In the genomic region with DNA sequence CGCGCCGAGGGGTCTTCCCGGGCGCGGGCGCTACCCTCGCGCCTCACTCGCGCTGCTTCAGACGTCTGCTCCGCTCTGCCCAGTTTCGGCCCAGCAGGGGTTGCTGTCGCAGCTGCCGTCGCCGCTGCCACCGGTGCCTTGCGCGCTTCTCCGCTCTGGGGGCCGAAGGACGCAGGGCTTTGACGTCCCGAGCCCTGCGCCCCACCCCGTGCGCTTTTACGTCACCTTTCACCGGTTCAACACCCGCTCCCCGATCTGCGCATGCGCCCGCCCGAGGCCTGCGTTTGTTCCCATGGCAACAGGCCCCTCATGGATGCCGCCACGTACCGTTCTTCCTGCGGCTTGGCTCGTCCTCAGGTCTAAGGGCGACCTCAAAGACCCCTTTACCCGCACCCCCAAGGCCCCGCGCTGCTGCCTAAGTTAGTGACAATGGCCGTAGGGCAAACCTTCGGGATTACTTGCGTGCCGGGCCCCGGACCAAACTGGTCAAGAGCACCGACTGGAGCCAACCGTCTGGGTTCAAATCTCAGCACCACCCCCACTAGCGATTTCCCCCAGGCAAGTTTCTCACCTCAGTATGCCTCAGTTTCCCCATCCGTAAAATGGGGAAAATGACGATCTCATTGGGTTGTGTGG, we compare ENCODE assay signal across 1 cellular context.
A peak's percentile ranks its signal among the peaks of the same experiment; 100 is the strongest.
TF ChIP-seq lines count a peak whose summit lies in the region.

No MANE protein-coding gene starts in this region.

TF ChIP-seq in HEK293, 187 proteins besides CTCF, POLR2A, EP300 and RAD21 (continued from another document and continues in another):
- TF ChIP-seq ZNF518A (tag by site-specific recombination; conservative IDR thresholded peaks at IDR 0.05; ENCODE audit: low read depth) (no peak), ZNF10 (tag by site-specific recombination; IDR thresholded peaks at IDR 0.05) (no peak), ZNF184 (tag by site-specific recombination; IDR thresholded peaks at IDR 0.05) (no peak), ZNF211 (tag by site-specific recombination; IDR thresholded peaks at IDR 0.05; ENCODE audit: low read depth) (no peak), YY2 (tag by site-specific recombination; IDR thresholded peaks at IDR 0.05) (peak; percentile 65; the same call in 1 of the 2 replicates), ZNF174 (tag by site-specific recombination; IDR thresholded peaks at IDR 0.05) (no peak), KLF9 (tag by site-specific recombination; IDR thresholded peaks at IDR 0.05; ENCODE audit: low read depth) (peak; percentile 6; the same call in 1 of the 2 replicates), ZNF777 (tag by site-specific recombination; IDR thresholded peaks at IDR 0.05; ENCODE audit: borderline replicate concordance) (no peak), ZNF670 (tag by site-specific recombination; IDR thresholded peaks at IDR 0.05; ENCODE audit: low read depth) (no peak), ZNF792 (tag by site-specific recombination; IDR thresholded peaks at IDR 0.05) (no peak), IKZF3 (tag by site-specific recombination; IDR thresholded peaks at IDR 0.05) (no peak), ZNF791 (tag by site-specific recombination; IDR thresholded peaks at IDR 0.05) (no peak), ZNF155 (tag by site-specific recombination; IDR thresholded peaks at IDR 0.05) (no peak), ZNF140 (tag by site-specific recombination; IDR thresholded peaks at IDR 0.05) (no peak), SP2 (tag by site-specific recombination; IDR thresholded peaks at IDR 0.05) (no peak), ZNF354C (tag by site-specific recombination; IDR thresholded peaks at IDR 0.05; ENCODE audit: borderline replicate concordance, low read depth) (no peak), HOXC10 (CRISPR knock-in tag; IDR thresholded peaks at IDR 0.05) (no peak), ZNF112 (tag by site-specific recombination; IDR thresholded peaks at IDR 0.05) (no peak), HIC1 (tag by site-specific recombination; IDR thresholded peaks at IDR 0.05) (no peak), ZNF596 (tag by site-specific recombination; IDR thresholded peaks at IDR 0.05) (no peak), ZNF654 (tag by site-specific recombination; IDR thresholded peaks at IDR 0.05; ENCODE audit: low read depth) (no peak), KLF1 (tag by site-specific recombination; IDR thresholded peaks at IDR 0.05) (no peak), ZNF560 (tag by site-specific recombination; IDR thresholded peaks at IDR 0.05; ENCODE audit: borderline replicate concordance) (no peak), ZNF530 (tag by site-specific recombination; IDR thresholded peaks at IDR 0.05; ENCODE audit: low read depth) (no peak), ZBTB8A (tag by site-specific recombination; IDR thresholded peaks at IDR 0.05) (peak; percentile 83), ZNF335 (tag by site-specific recombination; conservative IDR thresholded peaks at IDR 0.05) (peak; percentile 98), ZNF473 (tag by site-specific recombination; IDR thresholded peaks at IDR 0.05) (no peak)
- TF ChIP-seq, protein P1, sequence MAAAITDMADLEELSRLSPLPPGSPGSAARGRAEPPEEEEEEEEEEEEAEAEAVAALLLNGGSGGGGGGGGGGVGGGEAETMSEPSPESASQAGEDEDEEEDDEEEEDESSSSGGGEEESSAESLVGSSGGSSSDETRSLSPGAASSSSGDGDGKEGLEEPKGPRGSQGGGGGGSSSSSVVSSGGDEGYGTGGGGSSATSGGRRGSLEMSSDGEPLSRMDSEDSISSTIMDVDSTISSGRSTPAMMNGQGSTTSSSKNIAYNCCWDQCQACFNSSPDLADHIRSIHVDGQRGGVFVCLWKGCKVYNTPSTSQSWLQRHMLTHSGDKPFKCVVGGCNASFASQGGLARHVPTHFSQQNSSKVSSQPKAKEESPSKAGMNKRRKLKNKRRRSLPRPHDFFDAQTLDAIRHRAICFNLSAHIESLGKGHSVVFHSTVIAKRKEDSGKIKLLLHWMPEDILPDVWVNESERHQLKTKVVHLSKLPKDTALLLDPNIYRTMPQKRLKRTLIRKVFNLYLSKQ (tag by site-specific recombination; IDR thresholded peaks at IDR 0.05; ENCODE audit: borderline replicate concordance): no peak
- TF ChIP-seq, protein P2, sequence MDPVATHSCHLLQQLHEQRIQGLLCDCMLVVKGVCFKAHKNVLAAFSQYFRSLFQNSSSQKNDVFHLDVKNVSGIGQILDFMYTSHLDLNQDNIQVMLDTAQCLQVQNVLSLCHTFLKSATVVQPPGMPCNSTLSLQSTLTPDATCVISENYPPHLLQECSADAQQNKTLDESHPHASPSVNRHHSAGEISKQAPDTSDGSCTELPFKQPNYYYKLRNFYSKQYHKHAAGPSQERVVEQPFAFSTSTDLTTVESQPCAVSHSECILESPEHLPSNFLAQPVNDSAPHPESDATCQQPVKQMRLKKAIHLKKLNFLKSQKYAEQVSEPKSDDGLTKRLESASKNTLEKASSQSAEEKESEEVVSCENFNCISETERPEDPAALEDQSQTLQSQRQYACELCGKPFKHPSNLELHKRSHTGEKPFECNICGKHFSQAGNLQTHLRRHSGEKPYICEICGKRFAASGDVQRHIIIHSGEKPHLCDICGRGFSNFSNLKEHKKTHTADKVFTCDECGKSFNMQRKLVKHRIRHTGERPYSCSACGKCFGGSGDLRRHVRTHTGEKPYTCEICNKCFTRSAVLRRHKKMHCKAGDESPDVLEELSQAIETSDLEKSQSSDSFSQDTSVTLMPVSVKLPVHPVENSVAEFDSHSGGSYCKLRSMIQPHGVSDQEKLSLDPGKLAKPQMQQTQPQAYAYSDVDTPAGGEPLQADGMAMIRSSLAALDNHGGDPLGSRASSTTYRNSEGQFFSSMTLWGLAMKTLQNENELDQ (tag by site-specific recombination; IDR thresholded peaks at IDR 0.05; ENCODE audit: low read depth): no peak
- TF ChIP-seq, protein P3, sequence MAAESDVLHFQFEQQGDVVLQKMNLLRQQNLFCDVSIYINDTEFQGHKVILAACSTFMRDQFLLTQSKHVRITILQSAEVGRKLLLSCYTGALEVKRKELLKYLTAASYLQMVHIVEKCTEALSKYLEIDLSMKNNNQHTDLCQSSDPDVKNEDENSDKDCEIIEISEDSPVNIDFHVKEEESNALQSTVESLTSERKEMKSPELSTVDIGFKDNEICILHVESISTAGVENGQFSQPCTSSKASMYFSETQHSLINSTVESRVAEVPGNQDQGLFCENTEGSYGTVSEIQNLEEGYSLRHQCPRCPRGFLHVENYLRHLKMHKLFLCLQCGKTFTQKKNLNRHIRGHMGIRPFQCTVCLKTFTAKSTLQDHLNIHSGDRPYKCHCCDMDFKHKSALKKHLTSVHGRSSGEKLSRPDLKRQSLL (tag by site-specific recombination; IDR thresholded peaks at IDR 0.05): no peak
- TF ChIP-seq, protein P4, sequence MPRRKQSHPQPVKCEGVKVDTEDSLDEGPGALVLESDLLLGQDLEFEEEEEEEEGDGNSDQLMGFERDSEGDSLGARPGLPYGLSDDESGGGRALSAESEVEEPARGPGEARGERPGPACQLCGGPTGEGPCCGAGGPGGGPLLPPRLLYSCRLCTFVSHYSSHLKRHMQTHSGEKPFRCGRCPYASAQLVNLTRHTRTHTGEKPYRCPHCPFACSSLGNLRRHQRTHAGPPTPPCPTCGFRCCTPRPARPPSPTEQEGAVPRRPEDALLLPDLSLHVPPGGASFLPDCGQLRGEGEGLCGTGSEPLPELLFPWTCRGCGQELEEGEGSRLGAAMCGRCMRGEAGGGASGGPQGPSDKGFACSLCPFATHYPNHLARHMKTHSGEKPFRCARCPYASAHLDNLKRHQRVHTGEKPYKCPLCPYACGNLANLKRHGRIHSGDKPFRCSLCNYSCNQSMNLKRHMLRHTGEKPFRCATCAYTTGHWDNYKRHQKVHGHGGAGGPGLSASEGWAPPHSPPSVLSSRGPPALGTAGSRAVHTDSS (tag by site-specific recombination; IDR thresholded peaks at IDR 0.05): no peak
- TF ChIP-seq, protein P5, sequence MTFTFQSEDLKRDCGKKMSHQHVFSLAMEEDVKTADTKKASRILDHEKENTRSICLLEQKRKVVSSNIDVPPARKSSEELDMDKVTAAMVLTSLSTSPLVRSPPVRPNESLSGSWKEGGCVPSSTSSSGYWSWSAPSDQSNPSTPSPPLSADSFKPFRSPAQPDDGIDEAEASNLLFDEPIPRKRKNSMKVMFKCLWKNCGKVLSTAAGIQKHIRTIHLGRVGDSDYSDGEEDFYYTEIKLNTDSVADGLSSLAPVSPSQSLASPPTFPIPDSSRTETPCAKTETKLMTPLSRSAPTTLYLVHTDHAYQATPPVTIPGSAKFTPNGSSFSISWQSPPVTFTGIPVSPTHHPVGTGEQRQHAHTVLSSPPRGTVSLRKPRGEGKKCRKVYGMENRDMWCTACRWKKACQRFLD (tag by site-specific recombination; IDR thresholded peaks at IDR 0.05): peak; percentile 78; the same call in 1 of the 2 replicates
- TF ChIP-seq, protein P6, sequence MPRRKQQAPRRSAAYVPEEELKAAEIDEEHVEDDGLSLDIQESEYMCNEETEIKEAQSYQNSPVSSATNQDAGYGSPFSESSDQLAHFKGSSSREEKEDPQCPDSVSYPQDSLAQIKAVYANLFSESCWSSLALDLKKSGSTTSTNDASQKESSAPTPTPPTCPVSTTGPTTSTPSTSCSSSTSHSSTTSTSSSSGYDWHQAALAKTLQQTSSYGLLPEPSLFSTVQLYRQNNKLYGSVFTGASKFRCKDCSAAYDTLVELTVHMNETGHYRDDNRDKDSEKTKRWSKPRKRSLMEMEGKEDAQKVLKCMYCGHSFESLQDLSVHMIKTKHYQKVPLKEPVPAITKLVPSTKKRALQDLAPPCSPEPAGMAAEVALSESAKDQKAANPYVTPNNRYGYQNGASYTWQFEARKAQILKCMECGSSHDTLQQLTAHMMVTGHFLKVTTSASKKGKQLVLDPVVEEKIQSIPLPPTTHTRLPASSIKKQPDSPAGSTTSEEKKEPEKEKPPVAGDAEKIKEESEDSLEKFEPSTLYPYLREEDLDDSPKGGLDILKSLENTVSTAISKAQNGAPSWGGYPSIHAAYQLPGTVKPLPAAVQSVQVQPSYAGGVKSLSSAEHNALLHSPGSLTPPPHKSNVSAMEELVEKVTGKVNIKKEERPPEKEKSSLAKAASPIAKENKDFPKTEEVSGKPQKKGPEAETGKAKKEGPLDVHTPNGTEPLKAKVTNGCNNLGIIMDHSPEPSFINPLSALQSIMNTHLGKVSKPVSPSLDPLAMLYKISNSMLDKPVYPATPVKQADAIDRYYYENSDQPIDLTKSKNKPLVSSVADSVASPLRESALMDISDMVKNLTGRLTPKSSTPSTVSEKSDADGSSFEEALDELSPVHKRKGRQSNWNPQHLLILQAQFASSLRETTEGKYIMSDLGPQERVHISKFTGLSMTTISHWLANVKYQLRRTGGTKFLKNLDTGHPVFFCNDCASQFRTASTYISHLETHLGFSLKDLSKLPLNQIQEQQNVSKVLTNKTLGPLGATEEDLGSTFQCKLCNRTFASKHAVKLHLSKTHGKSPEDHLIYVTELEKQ (tag by site-specific recombination; IDR thresholded peaks at IDR 0.05; ENCODE audit: borderline replicate concordance): no peak
- TF ChIP-seq, protein P7, sequence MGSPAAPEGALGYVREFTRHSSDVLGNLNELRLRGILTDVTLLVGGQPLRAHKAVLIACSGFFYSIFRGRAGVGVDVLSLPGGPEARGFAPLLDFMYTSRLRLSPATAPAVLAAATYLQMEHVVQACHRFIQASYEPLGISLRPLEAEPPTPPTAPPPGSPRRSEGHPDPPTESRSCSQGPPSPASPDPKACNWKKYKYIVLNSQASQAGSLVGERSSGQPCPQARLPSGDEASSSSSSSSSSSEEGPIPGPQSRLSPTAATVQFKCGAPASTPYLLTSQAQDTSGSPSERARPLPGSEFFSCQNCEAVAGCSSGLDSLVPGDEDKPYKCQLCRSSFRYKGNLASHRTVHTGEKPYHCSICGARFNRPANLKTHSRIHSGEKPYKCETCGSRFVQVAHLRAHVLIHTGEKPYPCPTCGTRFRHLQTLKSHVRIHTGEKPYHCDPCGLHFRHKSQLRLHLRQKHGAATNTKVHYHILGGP (tag by site-specific recombination; IDR thresholded peaks at IDR 0.05): no peak
